Comparison of ENCODE assay signal across 7 cellular contexts in genomic region chr18:79396431-79397287, GRCh38. TPM values are rescaled to one million over a fixed set of nuclear protein-coding genes. Genes with fewer than 3 reads are reported as not detected.
DNase-seq lines count a peak whose midpoint lies in the region; ATAC-seq, FAIRE-seq and TF ChIP-seq lines count a peak whose summit lies in the region.

No MANE protein-coding gene starts in this region.

- H4K20me1 ChIP-seq in IMR-90 (ENCODE audit: insufficient read depth, low read length): no peaks in the 10 kb centered on the region

- peak overlapping the region; percentile 8; the same call in 1 of the 2 replicates for H3K4me2 ChIP-seq in IMR-90 (ENCODE audit: low read depth, low read length)

- H3K79me1 ChIP-seq in IMR-90 (ENCODE audit: low read depth in 1 of 2, low read length in 2 of 2): no peaks in the 10 kb centered on the region

- TF ChIP-seq CTCF in GM12873 (IDR thresholded peaks at IDR 0.05; ENCODE audit: insufficient read depth, low read depth, low read length, missing control alignments) (peak; percentile 26), IMR-90 (conservative IDR thresholded peaks at IDR 0.05; ENCODE audit: low read depth, low read length) (peak; percentile 20; the same call in 1 of the 2 replicates), prostate gland (IDR thresholded peaks at IDR 0.05) (peak in 2 of 4 experiments; percentile 16 to 19)

- dilution Hi-C loops in IMR-90 (cut with HindIII; ENCODE audit: low sequenced_read_pairs, unreplicated experiment): no loop called here

- H3K36me3 ChIP-seq in IMR-90 (ENCODE audit: control insufficient read depth, insufficient read depth, low read length) (no peaks in the 10 kb centered on the region), prostate gland (no peaks in the 10 kb centered on the region)

- H2AK9ac ChIP-seq in IMR-90 (replicated peaks; ENCODE audit: low read depth, low read length, poor library complexity): no peak overlapping the region

- peak overlapping the region; percentile 81 for H2AFZ ChIP-seq in IMR-90 (replicated peaks; ENCODE audit: low read length, poor library complexity)

- H3K4me3 ChIP-seq in IMR-90 (ENCODE audit: insufficient read depth, low read depth, low read length): no peak overlapping the region; the same call in 1 of the 2 replicates
- H3K4me3 ChIP-seq in prostate gland: peak overlapping the region; percentile 34 to 54

- no peak overlapping the region for H4K91ac ChIP-seq in IMR-90 (ENCODE audit: insufficient read depth, low read depth, low read length)

- H2BK15ac ChIP-seq in IMR-90 (ENCODE audit: low read depth, low read length): no peak overlapping the region

- in situ Hi-C loops in IMR-90 (cut with MboI; ENCODE audit: low sequenced_read_pairs): no loop called here

- intact Hi-C loops in IMR-90 (cut with micrococcal nuclease): no loop called here
- intact Hi-C loops in prostate gland (cut with DNase I): loop anchor here (5.0 kb wide), 1 partner anchor 131 kb away; no protein-coding TSS in a partner anchor

- peak; percentile 26 for DNase-seq in IMR-90
- peak; percentile 80 for DNase-seq in activated CD8-positive, alpha-beta memory T cell treated with anti-CD3 and anti-CD28 coated beads, Interleukin-2, amount 50 U/mL, for 48 hours
- peak; percentile 62 to 69 for DNase-seq in frontal cortex (ENCODE audit: low spot score in 2 of 2)
- DNase-seq in prostate gland (ENCODE audit: low spot score): peak; percentile 58
- DNase-seq in T-helper 9 cell: no peak

- no peak overlapping the region for H2BK5ac ChIP-seq in IMR-90 (ENCODE audit: low read depth, low read length, poor library complexity, severe bottlenecking)

- no peak overlapping the region for H4K8ac ChIP-seq in IMR-90 (ENCODE audit: low read depth in 2 of 2, low read length in 2 of 2)

- H3K27ac ChIP-seq in IMR-90 (ENCODE audit: insufficient read depth, low read length) (no peak overlapping the region), prostate gland (peak overlapping the region in 1 of 2 donors; percentile 84)

- H3K9ac ChIP-seq in IMR-90 (ENCODE audit: low read depth, low read length): no peak overlapping the region

- no peak overlapping the region for H3K4ac ChIP-seq in IMR-90 (ENCODE audit: low read depth, low read length)

- H3K9me3 ChIP-seq in IMR-90 (ENCODE audit: control insufficient read depth, insufficient read depth, low read length) (no peaks in the 10 kb centered on the region), prostate gland (no peaks in the 10 kb centered on the region)

- no TSS peak for BruUV-seq in IMR-90 (replicated peaks; lab: Mats Ljungman, UMichigan)

- no peak overlapping the region for H4K5ac ChIP-seq in IMR-90 (ENCODE audit: low read depth, low read length)

- ATAC-seq in IMR-90 (ENCODE audit: low read depth) (peak; percentile 33), GM21619 (IDR thresholded peaks at IDR 0.05; ENCODE audit: unreplicated experiment) (no peak)

- H3K4me1 ChIP-seq in IMR-90 (ENCODE audit: control insufficient read depth, insufficient read depth, low read length) (peaks cover 5% of the 10 kb centered on the region), prostate gland (replicated peaks) (peaks cover 3% of the 10 kb centered on the region)

- H3K27me3 ChIP-seq in IMR-90 (ENCODE audit: control insufficient read depth, insufficient read depth, low read length) (peaks cover 14% of the 10 kb centered on the region), prostate gland (replicated peaks; ENCODE audit: insufficient read depth) (no peaks in the 10 kb centered on the region)

- TF ChIP-seq POLR2A in IMR-90 (IDR thresholded peaks at IDR 0.05; ENCODE audit: low read depth, low read length): no peak
- no peak for TF ChIP-seq POLR2A in prostate gland (IDR thresholded peaks at IDR 0.05)

- H3K18ac ChIP-seq in IMR-90 (ENCODE audit: low read depth, low read length): no peak overlapping the region

- CTCF ChIA-PET in IMR-90 (lab: Yijun Ruan, JAX): interaction anchor here (0.6 kb wide), 2 partner anchors 12 to 206 kb away, joined by 3 to 4 read pairs; no protein-coding TSS in a partner anchor

- WGBS in IMR-90 (ENCODE audit: extremely low coverage in 2 of 2, insufficient read length in 1 of 2), 2 experiments: 0% methylated on average over 12 of the region's 69 CpGs; no CpG with 5 or more reads in 1 of the 2 experiments
- 14% methylated on average over 62 of the region's 69 CpGs for WGBS in prostate gland

- no peak overlapping the region for H3K23ac ChIP-seq in IMR-90 (ENCODE audit: low read depth, low read length)

- no peak for FAIRE-seq in frontal cortex (lab: Jason Lieb, UNC)

- POLR2A ChIA-PET in IMR-90 (lab: Charles Lee; ENCODE audit: unreplicated experiment): no interaction called here

- H3K9me1 ChIP-seq in IMR-90 (ENCODE audit: insufficient read depth, low read length): no peaks in the 10 kb centered on the region

- no peak overlapping the region for H2BK20ac ChIP-seq in IMR-90 (ENCODE audit: low read depth, low read length)

- H2AK5ac ChIP-seq in IMR-90 (ENCODE audit: low read depth, low read length): no peak overlapping the region

- no peak overlapping the region for H3K14ac ChIP-seq in IMR-90 (replicated peaks; ENCODE audit: low read depth, low read length)

- H2BK120ac ChIP-seq in IMR-90 (ENCODE audit: low read depth, low read length): no peak overlapping the region

- H3K56ac ChIP-seq in IMR-90 (ENCODE audit: extremely low read depth, insufficient read depth, low read length): no peak overlapping the region

- peak; percentile 35 for TF ChIP-seq RAD21 in IMR-90 (IDR thresholded peaks at IDR 0.05; ENCODE audit: low read length)

TF ChIP-seq in IMR-90, 13 proteins besides CTCF, POLR2A, EP300 and RAD21:
- TF ChIP-seq USF2 (IDR thresholded peaks at IDR 0.05; ENCODE audit: low read depth, low read length): 0 out of 2 replicates have a peak, but pooled peaks have one; percentile 7
- no peak for TF ChIP-seq BHLHE40 (IDR thresholded peaks at IDR 0.05; ENCODE audit: low read depth, low read length)
- TF ChIP-seq MXI1 (IDR thresholded peaks at IDR 0.05; ENCODE audit: borderline replicate concordance, low read depth, low read length): no peak

RNA-seq across cellular contexts. Expression of gene NFATC1, which starts 0.9 kb away (rescaled TPM):
- total RNA-seq in IMR-90 (2012; rRNA removed) (0.28 and 0.36 TPM in 2 replicates), frontal cortex (0.41 TPM), prostate gland (10 to 100 TPM; 16.8 to 24.6 TPM)
- polyA plus RNA-seq in IMR-90 (2012; rRNA removed): 1.8 TPM in 2 replicates
- polyA plus RNA-seq in IMR-90 (2012; cell fraction: cytosol; rRNA removed): 0.86 and 2.1 TPM in 2 replicates
- polyA plus RNA-seq in IMR-90 (2012; cell fraction: nucleus; rRNA removed; ENCODE audit: low replicate concordance): 2.4 and 4.0 TPM in 2 replicates

Comparison
In these comparisons a context has a peak if more than half of its experiments do, and no peak if none do; other contexts are left out.
1. RNA of gene NFATC1, which starts 0.9 kb away (total RNA-seq): 16.8 to 24.6 TPM in prostate gland; 0.41 TPM in frontal cortex (single experiment) and 0.28 to 0.36 TPM in IMR-90; every median in the first group is over 10 times any median in the second.